In the genomic region with DNA sequence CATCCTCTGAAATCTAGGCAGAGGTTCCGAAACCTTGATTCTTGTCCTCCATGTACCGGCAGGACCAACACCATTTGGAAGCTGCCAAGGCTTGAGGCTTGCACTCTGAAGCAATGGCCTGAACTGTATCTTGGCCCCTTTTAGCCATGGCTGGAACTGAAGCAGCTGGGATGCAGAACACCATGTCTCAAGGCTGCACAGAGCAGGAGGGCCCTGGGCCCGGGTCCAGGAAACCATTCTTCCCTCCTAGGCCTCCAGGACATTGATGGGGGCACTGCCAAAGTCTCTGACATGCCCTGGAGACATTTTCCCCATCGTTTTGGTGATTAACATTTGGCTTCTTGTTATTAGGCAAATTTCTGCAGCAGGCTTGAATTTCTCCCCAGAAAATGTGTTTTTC, we compare ENCODE assay signal across 16 cellular contexts.
A peak's percentile ranks its signal among the peaks of the same experiment; 100 is the strongest.
DNase-seq lines count a peak whose midpoint lies in the region; ATAC-seq and TF ChIP-seq lines count a peak whose summit lies in the region.
"Had no signal": no experiment of that assay in that cellular context is flagged by ENCODE, and none has a peak within 500 bp of the region (broad histone marks: within the 10 kb centered on the region; RNA-seq: fewer than 3 reads in every experiment).

No MANE protein-coding gene starts in this region.

- no peaks in the 10 kb centered on the region for H3K27me3 ChIP-seq in colonic mucosa
- no peaks in the 10 kb centered on the region for H3K27me3 ChIP-seq in heart left ventricle
- H3K27me3 ChIP-seq in right cardiac atrium (ENCODE audit: control insufficient read depth, insufficient read depth), result no peaks in the 10 kb centered on the region
- H3K27me3 ChIP-seq in testis, result no peaks in the 10 kb centered on the region

- H3K9me3 ChIP-seq in colonic mucosa (no peaks in the 10 kb centered on the region), heart left ventricle (peaks cover 0 to 3% (median 0%) of the 10 kb centered on the region in 12 donors), right cardiac atrium (ENCODE audit: control insufficient read depth, low read length) (no peaks in the 10 kb centered on the region), testis (no peaks in the 10 kb centered on the region)
- H3K9me3 ChIP-seq: A549, HAP-1 had no signal

- 62 to 93% (median 77%) methylated on average over 3 to 4 of the region's 4 CpGs for WGBS in heart left ventricle, 4 donors
- 54% methylated on average over 4 of the region's 4 CpGs for WGBS in right cardiac atrium
- WGBS in testis, 2 donors, result 58 to 65% methylated on average over 3 to 4 of the region's 4 CpGs

- DNase-seq in colonic mucosa, result peak; percentile 23
- peak in 4 of 5 donors; percentile 32 to 82 (median 50) for DNase-seq in heart left ventricle
- DNase-seq in right cardiac atrium, result peak; percentile 69 to 96 (median 92)
- peak; percentile 42 for DNase-seq in testis
- DNase-seq in NCI-H1105 treated with DMSO at 0.1 percent for 48 hours (lab: John Stamatoyannopoulos, UW), result no peak
- DNase-seq: CD8-positive, alpha-beta T cell; COR-L47; DMS153; DMS79 treated with DMSO at 0.1 percent for 48 hours; EL; HFFc6 had no signal

- TF ChIP-seq CTCF in colonic mucosa (IDR thresholded peaks at IDR 0.05) (no peak), heart left ventricle (IDR thresholded peaks at IDR 0.05) (no peak), testis (IDR thresholded peaks at IDR 0.05) (no peak)

- H3K4me1 ChIP-seq in colonic mucosa (no peaks in the 10 kb centered on the region), heart left ventricle (peaks cover 0 to 7% (median 0%) of the 10 kb centered on the region in 12 donors), right cardiac atrium (ENCODE audit: control insufficient read depth, insufficient read depth, low read length) (no peaks in the 10 kb centered on the region), testis (no peaks in the 10 kb centered on the region)
- H3K4me1 ChIP-seq: A549, HAP-1 had no signal

- intact Hi-C loops in colonic mucosa (cut with DNase I), result no loop called here
- intact Hi-C loops in heart left ventricle (cut with DNase I), result no loop called here
- intact Hi-C loops in right cardiac atrium (cut with DNase I), result loop anchor here in 1 of 4 donors (10.0 kb wide), 1 partner anchor 711 kb away; no protein-coding TSS in a partner anchor
- intact Hi-C loops in testis (cut with DNase I; ENCODE audit: low total_unique reads), result no loop called here

- ATAC-seq in heart left ventricle (peak; percentile 22 to 86 (median 65)), right cardiac atrium (peak; percentile 66 to 96), GM21619 (IDR thresholded peaks at IDR 0.05; ENCODE audit: unreplicated experiment) (no peak), GM19455 (IDR thresholded peaks at IDR 0.05; ENCODE audit: unreplicated experiment) (no peak)
- ATAC-seq: A549; CD8-positive, alpha-beta T cell; HepG2 had no signal

- TF ChIP-seq POLR2A in heart left ventricle (IDR thresholded peaks at IDR 0.05) (no peak), testis (IDR thresholded peaks at IDR 0.05) (no peak)

- H3K4me3 ChIP-seq in colonic mucosa, result no peak overlapping the region
- no peak overlapping the region for H3K4me3 ChIP-seq in heart left ventricle
- no peak overlapping the region for H3K4me3 ChIP-seq in right cardiac atrium (ENCODE audit: low read length)
- H3K4me3 ChIP-seq in testis, result no peak overlapping the region
- H3K4me3 ChIP-seq: A549, HAP-1 had no signal

- H3K36me3 ChIP-seq in colonic mucosa (no peaks in the 10 kb centered on the region), heart left ventricle (no peaks in the 10 kb centered on the region), testis (ENCODE audit: low read depth, missing control alignments) (no peaks in the 10 kb centered on the region)
- H3K36me3 ChIP-seq: HAP-1 had no signal

- H3K9ac ChIP-seq in colonic mucosa (ENCODE audit: low read depth in 2 of 2, low read length in 2 of 2), result no peak overlapping the region

- H3K27ac ChIP-seq in colonic mucosa (no peak overlapping the region), heart left ventricle (peak overlapping the region in 1 of 12 donors; percentile 8), right cardiac atrium (ENCODE audit: low read length) (no peak overlapping the region), testis (no peak overlapping the region)
- H3K27ac ChIP-seq: A549 had no signal

Comparison
In these comparisons a context has a peak if more than half of its experiments do, and no peak if none do; other contexts are left out.
1. ATAC-seq: peak in heart left ventricle (4 of 4) and right cardiac atrium (2 of 2); none in GM21619 (single experiment) and GM19455 (single experiment).